ENCODE assay signal across 19 cellular contexts in the genomic region with DNA sequence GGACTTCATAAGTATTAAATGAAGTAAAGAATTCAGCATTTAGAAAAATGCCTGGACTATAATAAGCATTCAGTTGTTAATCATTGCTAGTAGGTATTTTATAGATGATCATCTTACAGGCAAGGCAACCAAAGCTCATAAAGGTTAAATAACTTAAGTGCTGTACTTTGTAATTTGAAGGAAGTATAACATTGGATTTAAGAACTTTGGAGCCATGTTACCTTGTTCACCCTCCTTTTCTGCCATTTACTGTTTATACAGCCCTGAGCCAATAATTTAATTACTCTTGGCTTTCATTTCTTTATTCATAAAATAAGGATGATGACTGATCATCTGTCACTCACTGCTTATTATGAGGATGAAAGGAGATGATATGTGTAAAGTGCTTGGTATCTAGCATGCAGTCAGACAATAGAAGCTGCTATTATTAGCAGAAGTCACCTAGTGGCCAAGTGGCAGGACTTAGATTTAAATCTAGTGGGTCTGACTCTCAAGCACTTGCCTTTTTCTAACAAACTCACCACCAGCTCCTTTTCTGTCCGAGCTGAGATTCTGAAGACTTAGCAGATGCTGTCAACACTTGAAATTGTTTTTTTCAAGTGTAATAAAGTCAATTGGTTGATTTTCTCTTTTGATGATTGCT. TPM values are rescaled to one million over a fixed set of nuclear protein-coding genes. Genes with fewer than 3 reads are reported as not detected.
A peak's percentile ranks its signal among the peaks of the same experiment; 100 is the strongest.
DNase-seq lines count a peak whose midpoint lies in the region; ATAC-seq and TF ChIP-seq lines count a peak whose summit lies in the region.
"Had no signal": no experiment of that assay in that cellular context is flagged by ENCODE, and none has a peak within 500 bp of the region (broad histone marks: within the 10 kb centered on the region; RNA-seq: fewer than 3 reads in every experiment).

No MANE protein-coding gene starts in this region.

- H3K36me3 ChIP-seq in upper lobe of left lung = no peaks in the 10 kb centered on the region
- H3K36me3 ChIP-seq: breast epithelium, HAP-1 had no signal

- in situ Hi-C loops in astrocyte of the spinal cord (cut with HindIII; ENCODE audit: low sequenced_read_pairs) = no loop called here

- TF ChIP-seq EP300 in upper lobe of left lung (IDR thresholded peaks at IDR 0.05) = no peak

- H3K9me3 ChIP-seq in upper lobe of left lung = no peaks in the 10 kb centered on the region
- H3K9me3 ChIP-seq: breast epithelium, HAP-1 had no signal

- TF ChIP-seq POLR2A in upper lobe of left lung (IDR thresholded peaks at IDR 0.05) = no peak

- no peaks in the 10 kb centered on the region for H3K27me3 ChIP-seq in upper lobe of left lung
- H3K27me3 ChIP-seq: breast epithelium had no signal

- H3K4me1 ChIP-seq in upper lobe of left lung = no peaks in the 10 kb centered on the region
- H3K4me1 ChIP-seq: breast epithelium had no signal

- TF ChIP-seq CTCF in GM12873 (IDR thresholded peaks at IDR 0.05; ENCODE audit: insufficient read depth, low read depth, low read length, missing control alignments) (peak; percentile 29), astrocyte of the spinal cord (IDR thresholded peaks at IDR 0.05; ENCODE audit: low read depth, low read length) (peak; percentile 8), neural crest cell (conservative IDR thresholded peaks at IDR 0.05) (peak; percentile 40), upper lobe of left lung (IDR thresholded peaks at IDR 0.05) (no peak)

- H3K36me3 Mint-ChIP-seq in neural crest cell (ENCODE audit: low read depth) = no peaks in the 10 kb centered on the region
- H3K36me3 Mint-ChIP-seq: T-cell had no signal

- H3K27ac ChIP-seq in upper lobe of left lung = no peak overlapping the region
- H3K27ac ChIP-seq: breast epithelium had no signal

- DNase-seq in HT-29 (ENCODE audit: low spot score) (peak; percentile 60), astrocyte of the spinal cord (ENCODE audit: low read depth, low spot score) (no peak), neural crest cell (ENCODE audit: low read depth, low spot score) (no peak), upper lobe of left lung (no peak), SHP77 treated with DMSO at 0.1 percent for 48 hours (lab: John Stamatoyannopoulos, UW) (no peak)
- DNase-seq in stimulated activated naive CD8-positive, alpha-beta T cell treated with anti-CD3 and anti-CD28 coated beads, Interleukin-15, amount 100 ng/mL, for 72 hours = no peak
- DNase-seq: activated CD4-positive, alpha-beta T cell treated with anti-CD3 and anti-CD28 coated beads, Interleukin-2, amount 10 ng/mL, durations not matched to agents 24 days and 14 days; COR-L47; cortex of kidney; NCI-H1048; NCI-H2029; NCI-H446 treated with DMSO at 0.1 percent for 48 hours; SHP77; T-cell had no signal

- H3K27me3 Mint-ChIP-seq in neural crest cell (ENCODE audit: low read depth) = peaks cover 19% of the 10 kb centered on the region
- peaks cover 12% of the 10 kb centered on the region for H3K27me3 Mint-ChIP-seq in stimulated activated naive CD8-positive, alpha-beta T cell treated with anti-CD3 and anti-CD28 coated beads, Interleukin-15, amount 100 ng/mL, for 72 hours

- H3K4me3 ChIP-seq in astrocyte of the spinal cord (ENCODE audit: low read depth, low read length) = no peak overlapping the region
- H3K4me3 ChIP-seq in upper lobe of left lung = no peak overlapping the region
- H3K4me3 ChIP-seq: breast epithelium, HAP-1 had no signal

- 57 to 58% methylated on average over 1 of the region's 1 CpG for WGBS in upper lobe of left lung, 2 donors

- H3K9me3 Mint-ChIP-seq in neural crest cell = no peaks in the 10 kb centered on the region
- no peaks in the 10 kb centered on the region for H3K9me3 Mint-ChIP-seq in stimulated activated naive CD8-positive, alpha-beta T cell treated with anti-CD3 and anti-CD28 coated beads, Interleukin-15, amount 100 ng/mL, for 72 hours
- H3K9me3 Mint-ChIP-seq: activated CD4-positive, alpha-beta T cell treated with anti-CD3 and anti-CD28 coated beads, Interleukin-2, amount 10 ng/mL, durations not matched to agents 24 days and 14 days; activated T-helper 2 cell treated with anti-CD3 and anti-CD28 coated beads, Interferon-gamma antibody, Interleukin-2, Interleukin-4, amounts not matched to agents 10 μg/mL and 5 μg/mL and 100 μg/mL, durations not matched to agents 14 hours and 24 hours and 36 hours; T-cell had no signal

- H3K4me1 Mint-ChIP-seq in neural crest cell = peaks cover 11% of the 10 kb centered on the region
- H3K4me1 Mint-ChIP-seq in stimulated activated naive CD8-positive, alpha-beta T cell treated with anti-CD3 and anti-CD28 coated beads, Interleukin-15, amount 100 ng/mL, for 72 hours = peaks cover 4% of the 10 kb centered on the region
- H3K4me1 Mint-ChIP-seq: activated CD4-positive, alpha-beta T cell treated with anti-CD3 and anti-CD28 coated beads, Interleukin-2, amount 10 ng/mL, durations not matched to agents 24 days and 14 days; T-cell had no signal

- no peak overlapping the region for H3K27ac Mint-ChIP-seq in neural crest cell (ENCODE audit: unreplicated experiment)
- H3K27ac Mint-ChIP-seq in stimulated activated naive CD8-positive, alpha-beta T cell treated with anti-CD3 and anti-CD28 coated beads, Interleukin-15, amount 100 ng/mL, for 72 hours = no peak overlapping the region
- H3K27ac Mint-ChIP-seq: activated CD4-positive, alpha-beta T cell treated with anti-CD3 and anti-CD28 coated beads, Interleukin-2, amount 10 ng/mL, durations not matched to agents 24 days and 14 days; activated T-helper 2 cell treated with anti-CD3 and anti-CD28 coated beads, Interferon-gamma antibody, Interleukin-2, Interleukin-4, amounts not matched to agents 10 μg/mL and 5 μg/mL and 100 μg/mL, durations not matched to agents 14 hours and 24 hours and 36 hours; T-cell had no signal

- ATAC-seq in stimulated activated naive CD8-positive, alpha-beta T cell treated with anti-CD3 and anti-CD28 coated beads, Interleukin-15, amount 100 ng/mL, for 72 hours = no peak
- ATAC-seq in GM21515 (IDR thresholded peaks at IDR 0.05; ENCODE audit: unreplicated experiment) (no peak), upper lobe of left lung (ENCODE audit: low FRiP score in 2 of 2) (no peak)
- ATAC-seq: T-cell had no signal

- H3K4me3 Mint-ChIP-seq in neural crest cell = no peak overlapping the region
- no peak overlapping the region for H3K4me3 Mint-ChIP-seq in stimulated activated naive CD8-positive, alpha-beta T cell treated with anti-CD3 and anti-CD28 coated beads, Interleukin-15, amount 100 ng/mL, for 72 hours
- H3K4me3 Mint-ChIP-seq: activated CD4-positive, alpha-beta T cell treated with anti-CD3 and anti-CD28 coated beads, Interleukin-2, amount 10 ng/mL, durations not matched to agents 24 days and 14 days; T-cell had no signal

RNA-seq across cellular contexts. Expression of gene DDX52, which starts 18.2 kb away (rescaled TPM):
- total RNA-seq in HT-29 (2014; rRNA removed; shearing (Covaris generic)) = 15.5 and 17.6 TPM in 2 replicates
- total RNA-seq in neural crest cell (56.4 and 58.0 TPM in 2 replicates), upper lobe of left lung (10 to 100 TPM in 5 of 6 donors, 1 to 10 TPM in 1; 9.0 to 24.9 (median 14.2) TPM)

RNA-seq across cellular contexts. Expression of gene SYNRG, which starts 52.3 kb away (rescaled TPM):
- 6.7 and 7.1 TPM in 2 replicates for total RNA-seq in HT-29 (2014; rRNA removed; shearing (Covaris generic))
- 43.0 and 50.6 TPM in 2 replicates for total RNA-seq in neural crest cell
- total RNA-seq in upper lobe of left lung = 10 to 100 TPM; 25.2 to 58.7 (median 43.8) TPM

Comparison
In these comparisons a context has a peak if more than half of its experiments do, and no peak if none do; other contexts are left out.
1. CTCF ChIP-seq: peak in GM12873 (single experiment), astrocyte of the spinal cord (single experiment) and neural crest cell (single experiment); none in upper lobe of left lung (0 of 6).